Comparison of ENCODE assay signal across 14 cellular contexts in the genomic region with DNA sequence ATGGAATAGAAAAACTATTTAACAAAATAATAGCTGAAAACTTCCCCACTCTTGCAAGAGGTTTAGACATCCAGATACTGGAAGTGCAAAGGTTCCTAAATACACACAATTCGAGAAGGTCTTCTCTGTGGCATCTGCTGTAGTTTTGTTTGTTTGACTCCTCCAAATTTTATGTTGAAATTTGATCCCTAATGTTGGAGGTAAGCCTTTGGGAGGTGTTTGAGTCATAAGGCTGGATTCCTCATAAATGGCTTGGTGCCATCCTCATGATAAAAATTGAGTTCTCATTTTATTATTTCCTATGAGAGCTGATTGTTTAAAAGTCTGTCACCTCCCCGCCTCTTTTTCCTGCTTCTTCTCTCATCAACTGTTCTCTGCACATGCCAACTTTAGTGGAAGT.
"Had no signal": no experiment of that assay in that cellular context is flagged by ENCODE, and none has a peak within 500 bp of the region (broad histone marks: within the 10 kb centered on the region; RNA-seq: fewer than 3 reads in every experiment).

No MANE protein-coding gene starts in this region.

- H3K4me3 ChIP-seq: colonic mucosa, mucosa of descending colon, smooth muscle cell, tibial artery, uterus had no signal

- H3K4me3 Mint-ChIP-seq: activated CD4-positive, alpha-beta memory T cell treated with anti-CD3 and anti-CD28 coated beads for 36 hours; naive thymus-derived CD8-positive, alpha-beta T cell; stimulated activated effector memory CD8-positive, alpha-beta T cell treated with anti-CD3 and anti-CD28 coated beads, Interleukin-12 subunit alpha, Interleukin-12 subunit beta, amount 100 ng/mL, for 72 hours had no signal

- H3K36me3 ChIP-seq: colonic mucosa, neutrophil, tibial artery, uterus had no signal

- H3K9me3 ChIP-seq: colonic mucosa, neutrophil had no signal

- DNase-seq: activated CD4-positive, alpha-beta memory T cell treated with anti-CD3 and anti-CD28 coated beads for 36 hours; activated T-cell treated with anti-CD3 and anti-CD28 coated beads, Interleukin-2, amount 50 U/mL, for 48 hours; aorta; colonic mucosa; effector CD8-positive, alpha-beta T cell; left colon; mucosa of descending colon; naive thymus-derived CD8-positive, alpha-beta T cell; T-helper 9 cell; tibial artery; uterus had no signal

- H3K27ac ChIP-seq: colonic mucosa, neutrophil, tibial artery, uterus had no signal

- H3K4me2 ChIP-seq: smooth muscle cell had no signal

- H3K36me3 Mint-ChIP-seq: activated CD4-positive, alpha-beta memory T cell treated with anti-CD3 and anti-CD28 coated beads for 36 hours; stimulated activated effector memory CD8-positive, alpha-beta T cell treated with anti-CD3 and anti-CD28 coated beads, Interleukin-12 subunit alpha, Interleukin-12 subunit beta, amount 100 ng/mL, for 72 hours had no signal

- H3K4me1 ChIP-seq: colonic mucosa, uterus had no signal

- H3K27ac Mint-ChIP-seq: activated CD4-positive, alpha-beta memory T cell treated with anti-CD3 and anti-CD28 coated beads for 36 hours; naive thymus-derived CD8-positive, alpha-beta T cell; stimulated activated effector memory CD8-positive, alpha-beta T cell treated with anti-CD3 and anti-CD28 coated beads, Interleukin-12 subunit alpha, Interleukin-12 subunit beta, amount 100 ng/mL, for 72 hours had no signal

- H3K4me1 Mint-ChIP-seq: stimulated activated effector memory CD8-positive, alpha-beta T cell treated with anti-CD3 and anti-CD28 coated beads, Interleukin-12 subunit alpha, Interleukin-12 subunit beta, amount 100 ng/mL, for 72 hours had no signal

- H3K27me3 ChIP-seq: colonic mucosa, neutrophil, tibial artery, uterus had no signal

- ATAC-seq: left colon; mucosa of descending colon; naive thymus-derived CD8-positive, alpha-beta T cell; stimulated activated effector memory CD8-positive, alpha-beta T cell treated with anti-CD3 and anti-CD28 coated beads, Interleukin-12 subunit alpha, Interleukin-12 subunit beta, amount 100 ng/mL, for 72 hours had no signal
